9 cellular contexts compared by ENCODE assay signal in the genomic region with DNA sequence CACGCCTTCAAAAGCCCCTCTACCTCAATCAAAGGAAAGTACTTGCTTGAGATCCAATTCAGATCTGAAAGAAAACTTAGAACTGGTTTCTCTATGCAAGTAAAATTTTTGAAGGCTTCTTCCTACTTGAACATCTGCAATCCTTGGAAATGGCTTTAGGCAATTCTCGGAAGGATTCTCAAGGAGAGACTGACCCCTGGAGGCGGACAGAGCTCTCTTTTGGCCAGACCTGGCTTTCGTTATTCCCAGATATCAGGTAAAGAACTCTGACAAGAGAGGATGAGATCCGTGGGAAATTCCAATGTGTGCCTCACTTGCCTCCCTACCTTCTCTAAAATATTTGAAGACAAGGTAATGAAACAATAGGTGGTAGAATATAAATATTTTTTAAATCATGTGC.
DNase-seq lines count a peak whose midpoint lies in the region; ATAC-seq and TF ChIP-seq lines count a peak whose summit lies in the region.
"Had no signal": no experiment of that assay in that cellular context is flagged by ENCODE, and none has a peak within 500 bp of the region (broad histone marks: within the 10 kb centered on the region; RNA-seq: fewer than 3 reads in every experiment).

No MANE protein-coding gene starts in this region.

- ATAC-seq in GM21786 (IDR thresholded peaks at IDR 0.05; ENCODE audit: unreplicated experiment): no peak
- ATAC-seq: esophagus mucosa had no signal

- DNase-seq in AG20443 (ENCODE audit: low spot score) (peak; percentile 22), HK-2 (ENCODE audit: unreplicated experiment) (peak; percentile 16), astrocyte of the hippocampus (ENCODE audit: low read depth, low spot score) (peak; percentile 66), left kidney (ENCODE audit: low read depth, low spot score) (peak; percentile 77), T1000 (lab: John Stamatoyannopoulos, UW) (no peak), GM13976 (ENCODE audit: low spot score) (no peak)
- no peak for DNase-seq in activated CD8-positive, alpha-beta memory T cell treated with anti-CD3 and anti-CD28 coated beads for 24 hours

- TF ChIP-seq CTCF in GM13976 (IDR thresholded peaks at IDR 0.05; ENCODE audit: borderline replicate concordance, control extremely low read depth, extremely low read depth, insufficient read depth, missing control alignments): no peak

- in situ Hi-C loops in GM13976 (cut with MboI; ENCODE audit: low sequenced_read_pairs, unreplicated experiment): no loop called here

Comparison
In these comparisons a context has a peak if more than half of its experiments do, and no peak if none do; other contexts are left out.
1. DNase-seq: peak in AG20443 (single experiment), HK-2 (single experiment), astrocyte of the hippocampus (single experiment) and left kidney (single experiment); none in activated CD8-positive, alpha-beta memory T cell treated with anti-CD3 and anti-CD28 coated beads for 24 hours (single experiment), T1000 (single experiment) and GM13976 (single experiment).